Comparison of ENCODE assay signal across 9 cellular contexts in genomic region chr3:179929091-179929529, GRCh38.
DNase-seq lines count a peak whose midpoint lies in the region; ATAC-seq and TF ChIP-seq lines count a peak whose summit lies in the region.
"Had no signal": no experiment of that assay in that cellular context is flagged by ENCODE, and none has a peak within 500 bp of the region (broad histone marks: within the 10 kb centered on the region; RNA-seq: fewer than 3 reads in every experiment).

No MANE protein-coding gene starts in this region.

- H3K4me3 ChIP-seq in HEK293 (ENCODE audit: low read depth, low read length) (no peak overlapping the region), lower lobe of right lung (no peak overlapping the region)

- H3K9me3 ChIP-seq in HEK293 (ENCODE audit: control insufficient read depth, insufficient read depth, low read depth, low read length): no peaks in the 10 kb centered on the region
- no peaks in the 10 kb centered on the region for H3K9me3 ChIP-seq in lower lobe of right lung

- CTCF ChIA-PET in HEK293 (lab: Yijun Ruan, JAX): interaction anchor here (0.6 to 2.0 kb wide), 28 partner anchors 10 to 1447 kb away, joined by 3 to 18 read pairs (median 4); no protein-coding TSS in a partner anchor

- H3K4me1 Mint-ChIP-seq in stimulated activated naive CD8-positive, alpha-beta T cell treated with anti-CD3 and anti-CD28 coated beads, Interleukin-15, amount 100 ng/mL, for 72 hours: no peaks in the 10 kb centered on the region

- no peaks in the 10 kb centered on the region for H3K27me3 ChIP-seq in lower lobe of right lung (ENCODE audit: low read depth)

- no peaks in the 10 kb centered on the region for H3K9me3 Mint-ChIP-seq in stimulated activated naive CD8-positive, alpha-beta T cell treated with anti-CD3 and anti-CD28 coated beads, Interleukin-15, amount 100 ng/mL, for 72 hours
- H3K9me3 Mint-ChIP-seq: dendritic cell treated with granulocyte-macrophage colony-stimulating factor and Interleukin-4, amounts not matched to agents 40 ng/mL and 50 ng/mL, for 4 days had no signal

- intact Hi-C loops in lower lobe of right lung (cut with DNase I): no loop called here

- POLR2A ChIA-PET in HEK293 (lab: Yijun Ruan, JAX): no interaction called here

- no peaks in the 10 kb centered on the region for H3K4me1 ChIP-seq in HEK293 (ENCODE audit: control insufficient read depth, insufficient read depth, low read length)
- no peaks in the 10 kb centered on the region for H3K4me1 ChIP-seq in lower lobe of right lung

- ATAC-seq in lower lobe of right lung: peak; percentile 48 to 62
- ATAC-seq in stimulated activated naive CD8-positive, alpha-beta T cell treated with anti-CD3 and anti-CD28 coated beads, Interleukin-15, amount 100 ng/mL, for 72 hours: no peak
- no peak for ATAC-seq in GM21515 (IDR thresholded peaks at IDR 0.05; ENCODE audit: unreplicated experiment)

- no peak overlapping the region for H3K4me3 Mint-ChIP-seq in stimulated activated naive CD8-positive, alpha-beta T cell treated with anti-CD3 and anti-CD28 coated beads, Interleukin-15, amount 100 ng/mL, for 72 hours
- H3K4me3 Mint-ChIP-seq: dendritic cell treated with granulocyte-macrophage colony-stimulating factor and Interleukin-4, amounts not matched to agents 40 ng/mL and 50 ng/mL, for 4 days had no signal

- H3K27ac ChIP-seq in HEK293 (ENCODE audit: extremely low read depth, low read depth, low read length) (no peak overlapping the region), lower lobe of right lung (no peak overlapping the region)

- no peaks in the 10 kb centered on the region for H3K36me3 ChIP-seq in HEK293 (ENCODE audit: control insufficient read depth in 2 of 2, insufficient read depth in 1 of 2, low read length in 2 of 2)
- H3K36me3 ChIP-seq in lower lobe of right lung: no peaks in the 10 kb centered on the region

- no peak overlapping the region for H3K27ac Mint-ChIP-seq in stimulated activated naive CD8-positive, alpha-beta T cell treated with anti-CD3 and anti-CD28 coated beads, Interleukin-15, amount 100 ng/mL, for 72 hours
- H3K27ac Mint-ChIP-seq: dendritic cell treated with granulocyte-macrophage colony-stimulating factor and Interleukin-4, amounts not matched to agents 40 ng/mL and 50 ng/mL, for 4 days had no signal

- H3K27me3 Mint-ChIP-seq in stimulated activated naive CD8-positive, alpha-beta T cell treated with anti-CD3 and anti-CD28 coated beads, Interleukin-15, amount 100 ng/mL, for 72 hours: peaks cover 15% of the 10 kb centered on the region

- DNase-seq in GM04504 (ENCODE audit: low read depth) (peak; percentile 23), NCI-H1694 (lab: John Stamatoyannopoulos, UW) (peak; percentile 32), T-helper 9 cell (peak; percentile 16), cerebellar cortex (ENCODE audit: low spot score) (peak; percentile 49), lower lobe of right lung (no peak)
- peak; percentile 7 to 30 for DNase-seq in stimulated activated naive CD8-positive, alpha-beta T cell treated with anti-CD3 and anti-CD28 coated beads, Interleukin-15, amount 100 ng/mL, for 72 hours

- TF ChIP-seq CTCF in HEK293 (tag by site-specific recombination; IDR thresholded peaks at IDR 0.05): no peak
- TF ChIP-seq CTCF in lower lobe of right lung (IDR thresholded peaks at IDR 0.05): peak; percentile 73

TF ChIP-seq in HEK293, 187 proteins besides CTCF, POLR2A, EP300 and RAD21:
- no peak for TF ChIP-seq ZNF555 (tag by site-specific recombination; conservative IDR thresholded peaks at IDR 0.05)
- TF ChIP-seq ZNF654 (tag by site-specific recombination; IDR thresholded peaks at IDR 0.05; ENCODE audit: low read depth): peak; percentile 39
- no peak for TF ChIP-seq ZNF423 (tag by site-specific recombination; IDR thresholded peaks at IDR 0.05)

Comparison
In these comparisons a context has a peak if more than half of its experiments do, and no peak if none do; other contexts are left out.
1. ATAC-seq: peak in lower lobe of right lung (2 of 2); none in stimulated activated naive CD8-positive, alpha-beta T cell treated with anti-CD3 and anti-CD28 coated beads, Interleukin-15, amount 100 ng/mL, for 72 hours (single experiment) and GM21515 (single experiment).